In the genomic region with DNA sequence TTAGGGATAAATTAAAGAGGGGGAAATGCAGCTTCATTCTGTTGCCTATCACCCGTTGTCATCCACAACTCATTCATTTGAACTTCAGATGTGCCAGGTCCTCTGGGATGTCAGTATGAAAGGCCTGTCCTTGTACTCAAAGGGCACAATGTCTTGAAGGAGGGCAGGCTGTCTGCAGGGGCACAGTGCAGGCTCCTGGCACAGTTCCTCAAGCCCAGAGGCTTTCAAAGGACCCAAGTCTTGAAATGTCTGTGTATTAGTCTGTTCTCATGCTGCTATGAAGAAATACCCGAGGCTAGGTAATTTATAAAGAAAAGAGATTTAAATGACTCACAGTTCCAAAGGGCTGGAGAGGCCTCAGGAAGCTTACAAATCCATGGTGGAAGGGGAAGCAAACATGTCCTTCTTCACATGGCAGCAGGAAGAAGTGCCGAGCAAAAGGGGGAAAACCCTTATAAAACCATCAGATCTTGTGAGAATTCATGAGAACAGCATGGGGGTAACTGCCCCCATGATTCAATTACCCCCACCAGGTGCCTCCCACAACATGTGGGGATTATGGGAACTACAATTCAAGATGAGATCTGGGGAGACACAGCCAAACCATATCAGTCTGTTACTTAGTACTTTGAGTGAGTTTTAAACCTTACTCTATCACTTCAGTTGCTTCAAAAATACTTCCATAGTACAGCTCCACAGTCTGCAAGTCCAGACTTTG, we compare ENCODE assay signal across 3 cellular contexts.
TF ChIP-seq lines count a peak whose summit lies in the region.

No MANE protein-coding gene starts in this region.

TF ChIP-seq in SK-N-SH, 30 proteins besides CTCF, POLR2A, EP300 and RAD21:
- TF ChIP-seq TCF12 (IDR thresholded peaks at IDR 0.05) (no peak), POLR2AphosphoS5 (IDR thresholded peaks at IDR 0.05; ENCODE audit: low read depth, low read length) (no peak), TEAD4 (IDR thresholded peaks at IDR 0.05; ENCODE audit: borderline replicate concordance, insufficient read depth) (no peak), USF2 (IDR thresholded peaks at IDR 0.05; ENCODE audit: borderline replicate concordance, low read depth, low read length) (no peak), IRF3 (IDR thresholded peaks at IDR 0.05; ENCODE audit: low read depth, low read length) (no peak), RXRA (IDR thresholded peaks at IDR 0.05; ENCODE audit: borderline replicate concordance, low read depth) (no peak), JUND (IDR thresholded peaks at IDR 0.05) (no peak)
TF ChIP-seq in SK-N-SH: peak in this region for 0.

TF ChIP-seq in SK-N-SH treated with all-trans-retinoic acid at 6 μM for 48 hours, 23 proteins besides CTCF, POLR2A, EP300 and RAD21:
- no peak for TF ChIP-seq ZNF70 (CRISPR knock-in tag; IDR thresholded peaks at IDR 0.05)
- no peak for TF ChIP-seq PPARA (CRISPR knock-in tag; IDR thresholded peaks at IDR 0.05; ENCODE audit: borderline replicate concordance)
- no peak for TF ChIP-seq ZNF565 (CRISPR knock-in tag; conservative IDR thresholded peaks at IDR 0.05; ENCODE audit: low read depth)
- TF ChIP-seq RARB (CRISPR knock-in tag; IDR thresholded peaks at IDR 0.05): no peak
- TF ChIP-seq TSHZ2 (CRISPR knock-in tag; IDR thresholded peaks at IDR 0.05): no peak
- TF ChIP-seq ZNF8 (CRISPR knock-in tag; IDR thresholded peaks at IDR 0.05): no peak
- TF ChIP-seq, protein P1, sequence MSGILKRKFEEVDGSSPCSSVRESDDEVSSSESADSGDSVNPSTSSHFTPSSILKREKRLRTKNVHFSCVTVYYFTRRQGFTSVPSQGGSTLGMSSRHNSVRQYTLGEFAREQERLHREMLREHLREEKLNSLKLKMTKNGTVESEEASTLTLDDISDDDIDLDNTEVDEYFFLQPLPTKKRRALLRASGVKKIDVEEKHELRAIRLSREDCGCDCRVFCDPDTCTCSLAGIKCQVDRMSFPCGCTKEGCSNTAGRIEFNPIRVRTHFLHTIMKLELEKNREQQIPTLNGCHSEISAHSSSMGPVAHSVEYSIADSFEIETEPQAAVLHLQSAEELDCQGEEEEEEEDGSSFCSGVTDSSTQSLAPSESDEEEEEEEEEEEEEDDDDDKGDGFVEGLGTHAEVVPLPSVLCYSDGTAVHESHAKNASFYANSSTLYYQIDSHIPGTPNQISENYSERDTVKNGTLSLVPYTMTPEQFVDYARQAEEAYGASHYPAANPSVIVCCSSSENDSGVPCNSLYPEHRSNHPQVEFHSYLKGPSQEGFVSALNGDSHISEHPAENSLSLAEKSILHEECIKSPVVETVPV (CRISPR knock-in tag; IDR thresholded peaks at IDR 0.05): no peak
- no peak for TF ChIP-seq SNAI2 (CRISPR knock-in tag; IDR thresholded peaks at IDR 0.05)
- TF ChIP-seq BACH2 (CRISPR knock-in tag; IDR thresholded peaks at IDR 0.05; ENCODE audit: borderline replicate concordance): no peak
- TF ChIP-seq OSR1 (CRISPR knock-in tag; IDR thresholded peaks at IDR 0.05): no peak
- no peak for TF ChIP-seq GLIS3 (CRISPR knock-in tag; IDR thresholded peaks at IDR 0.05)
- TF ChIP-seq, protein P2, sequence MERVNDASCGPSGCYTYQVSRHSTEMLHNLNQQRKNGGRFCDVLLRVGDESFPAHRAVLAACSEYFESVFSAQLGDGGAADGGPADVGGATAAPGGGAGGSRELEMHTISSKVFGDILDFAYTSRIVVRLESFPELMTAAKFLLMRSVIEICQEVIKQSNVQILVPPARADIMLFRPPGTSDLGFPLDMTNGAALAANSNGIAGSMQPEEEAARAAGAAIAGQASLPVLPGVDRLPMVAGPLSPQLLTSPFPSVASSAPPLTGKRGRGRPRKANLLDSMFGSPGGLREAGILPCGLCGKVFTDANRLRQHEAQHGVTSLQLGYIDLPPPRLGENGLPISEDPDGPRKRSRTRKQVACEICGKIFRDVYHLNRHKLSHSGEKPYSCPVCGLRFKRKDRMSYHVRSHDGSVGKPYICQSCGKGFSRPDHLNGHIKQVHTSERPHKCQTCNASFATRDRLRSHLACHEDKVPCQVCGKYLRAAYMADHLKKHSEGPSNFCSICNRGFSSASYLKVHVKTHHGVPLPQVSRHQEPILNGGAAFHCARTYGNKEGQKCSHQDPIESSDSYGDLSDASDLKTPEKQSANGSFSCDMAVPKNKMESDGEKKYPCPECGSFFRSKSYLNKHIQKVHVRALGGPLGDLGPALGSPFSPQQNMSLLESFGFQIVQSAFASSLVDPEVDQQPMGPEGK (CRISPR knock-in tag; IDR thresholded peaks at IDR 0.05; ENCODE audit: borderline replicate concordance): no peak

TF ChIP-seq in H1, 55 proteins besides CTCF, POLR2A, EP300 and RAD21:
- TF ChIP-seq KDM5A (IDR thresholded peaks at IDR 0.05; ENCODE audit: low read length) (no peak), SAP30 (IDR thresholded peaks at IDR 0.05; ENCODE audit: insufficient read depth, insufficient replicate concordance, low read length) (no peak), SP4 (IDR thresholded peaks at IDR 0.05; ENCODE audit: low read length) (no peak), POU5F1 (IDR thresholded peaks at IDR 0.05; ENCODE audit: low read depth, low read length) (no peak), ASH2L (IDR thresholded peaks at IDR 0.05; ENCODE audit: low read length) (no peak), MAFK (IDR thresholded peaks at IDR 0.05; ENCODE audit: low read depth, low read length) (no peak), FOSL1 (IDR thresholded peaks at IDR 0.05; ENCODE audit: insufficient read depth, low read depth, low read length) (no peak), CHD7 (IDR thresholded peaks at IDR 0.05; ENCODE audit: insufficient replicate concordance, low read length) (no peak), TAF7 (optimal IDR thresholded peaks at IDR 0.05; ENCODE audit: borderline replicate concordance, low read depth, low read length) (no peak), CEBPB (IDR thresholded peaks at IDR 0.05; ENCODE audit: low read depth, low read length) (no peak), JUN (IDR thresholded peaks at IDR 0.05; ENCODE audit: low read depth, low read length) (no peak), KDM1A (IDR thresholded peaks at IDR 0.05; ENCODE audit: borderline replicate concordance, low read length) (no peak), TAF1 (IDR thresholded peaks at IDR 0.05; ENCODE audit: low read depth, low read length) (no peak)
